1 cellular context compared by ENCODE assay signal in genomic region chr3:186616299-186616617, GRCh38.
TF ChIP-seq lines count a peak whose summit lies in the region.

No MANE protein-coding gene starts in this region.

TF ChIP-seq in SK-N-SH, 30 proteins besides CTCF, POLR2A, EP300 and RAD21 (continued from another document):
- no peak for TF ChIP-seq POLR2AphosphoS5 (IDR thresholded peaks at IDR 0.05; ENCODE audit: low read depth, low read length)
- no peak for TF ChIP-seq PBX3 (IDR thresholded peaks at IDR 0.05)
- TF ChIP-seq REST (IDR thresholded peaks at IDR 0.05; ENCODE audit: low read depth, low read length) = no peak
- TF ChIP-seq TAF1 (IDR thresholded peaks at IDR 0.05; ENCODE audit: borderline replicate concordance, low read depth, low read length) = no peak
- no peak for TF ChIP-seq USF2 (IDR thresholded peaks at IDR 0.05; ENCODE audit: borderline replicate concordance, low read depth, low read length)
TF ChIP-seq in SK-N-SH: peak in this region for 0.
